In genomic region chr5:1489754-1490153, GRCh38 we compare ENCODE assay signal across 17 cellular contexts. TPM values are rescaled to one million over a fixed set of nuclear protein-coding genes. Genes with fewer than 3 reads are reported as not detected.
A peak's percentile ranks its signal among the peaks of the same experiment; 100 is the strongest.
DNase-seq lines count a peak whose midpoint lies in the region; ATAC-seq and TF ChIP-seq lines count a peak whose summit lies in the region.
"Had no signal": no experiment of that assay in that cellular context is flagged by ENCODE, and none has a peak within 500 bp of the region (broad histone marks: within the 10 kb centered on the region; RNA-seq: fewer than 3 reads in every experiment).

No MANE protein-coding gene starts in this region.

- H3K4me1 ChIP-seq in KMS-11 (ENCODE audit: low read depth, poor library complexity, severe bottlenecking) = peaks cover 46% of the 10 kb centered on the region
- peaks cover 27 to 100% (median 83%) of the 10 kb centered on the region in 6 donors for H3K4me1 ChIP-seq in spleen
- H3K4me1 ChIP-seq: breast epithelium, prostate gland, SJCRH30, suprapubic skin had no signal

- no peak for TF ChIP-seq POLR2A in spleen (IDR thresholded peaks at IDR 0.05)

- no peak for DNase-seq in activated CD4-positive, alpha-beta T cell treated with anti-CD3 and anti-CD28 coated beads, Interleukin-2, amount 10 ng/mL, durations not matched to agents 7 days and 5 days
- DNase-seq in activated CD4-positive, alpha-beta T cell treated with anti-CD3 and anti-CD28 coated beads, Interleukin-2, amount 50 U/mL, for 4 hours = no peak
- no peak for DNase-seq in central memory CD8-positive, alpha-beta T cell (ENCODE audit: low spot score in 2 of 2)
- DNase-seq in spleen (no peak), GM10248 (ENCODE audit: extremely low spot score) (no peak), Ammon's horn (ENCODE audit: low spot score) (no peak)
- DNase-seq: COR-L47, left colon, NCI-H1105 treated with DMSO at 0.1 percent for 48 hours, SJCRH30, T1000 had no signal

- H4K20me1 ChIP-seq in KMS-11 (ENCODE audit: insufficient read depth) = no peaks in the 10 kb centered on the region

- H3K36me3 ChIP-seq in KMS-11 (ENCODE audit: insufficient read depth) (peaks cover 3% of the 10 kb centered on the region; the same call in 1 of the 2 replicates), spleen (peaks cover 0 to 100% (median 86%) of the 10 kb centered on the region in 6 donors)
- H3K36me3 ChIP-seq: breast epithelium, SJCRH30 had no signal

- H3K27ac Mint-ChIP-seq in activated CD4-positive, alpha-beta T cell treated with anti-CD3 and anti-CD28 coated beads, Interleukin-2, amount 10 ng/mL, durations not matched to agents 7 days and 5 days = peak overlapping the region; percentile 16
- H3K27ac Mint-ChIP-seq in central memory CD8-positive, alpha-beta T cell (ENCODE audit: low read depth) = peak overlapping the region; percentile 92

- intact Hi-C loops in spleen (cut with DNase I; ENCODE audit: low total_unique reads) = loop anchor here (5.0 kb wide), 1 partner anchor 38 kb away; no protein-coding TSS in a partner anchor

- H3K27ac ChIP-seq in KMS-11 = peak overlapping the region; percentile 63; the same call in 1 of the 2 replicates
- peak overlapping the region; percentile 56 to 96 (median 74) for H3K27ac ChIP-seq in spleen
- H3K27ac ChIP-seq: breast epithelium, prostate gland, SJCRH30, suprapubic skin had no signal

- no peak for TF ChIP-seq CTCF in KMS-11 (conservative IDR thresholded peaks at IDR 0.05; ENCODE audit: low read depth, low read length)
- TF ChIP-seq CTCF in spleen (IDR thresholded peaks at IDR 0.05 in 8 of 11, conservative IDR thresholded peaks at IDR 0.05 in 3 of 11) = no peak
- no peak for TF ChIP-seq CTCF in GM10248 (IDR thresholded peaks at IDR 0.05; ENCODE audit: control extremely low read depth, extremely low read depth, low read depth, missing control alignments)

- H3K9me3 ChIP-seq in spleen = no peaks in the 10 kb centered on the region
- H3K9me3 ChIP-seq: breast epithelium, prostate gland, SJCRH30, suprapubic skin had no signal

- no peak for ATAC-seq in central memory CD8-positive, alpha-beta T cell (replicated peaks; ENCODE audit: extremely low read depth, poor library complexity, severe bottlenecking)
- ATAC-seq in HG02973 (IDR thresholded peaks at IDR 0.05; ENCODE audit: unreplicated experiment) = no peak

- no peak overlapping the region for H3K9ac ChIP-seq in KMS-11

- no peaks in the 10 kb centered on the region for H3K27me3 Mint-ChIP-seq in activated CD4-positive, alpha-beta T cell treated with anti-CD3 and anti-CD28 coated beads, Interleukin-2, amount 10 ng/mL, durations not matched to agents 7 days and 5 days
- H3K27me3 Mint-ChIP-seq in central memory CD8-positive, alpha-beta T cell = no peaks in the 10 kb centered on the region

- WGBS in spleen, 5 donors = 81 to 95% (median 91%) methylated on average over 18 of the region's 18 CpGs

- POLR2A ChIA-PET in activated CD4-positive, alpha-beta T cell treated with anti-CD3 and anti-CD28 coated beads, Interleukin-2, amount 10 ng/mL, durations not matched to agents 7 days and 5 days (lab: Charles Lee) = no interaction called here
- POLR2A ChIA-PET in GM10248 (lab: Yijun Ruan, JAX) = interaction anchor here (1.3 to 2.1 kb wide), 4 partner anchors 8 to 13 kb away, joined by 5 to 14 read pairs (median 8); no protein-coding TSS in a partner anchor

- H3K4me2 ChIP-seq in KMS-11 = peak overlapping the region; percentile 30; the same call in 1 of the 2 replicates

- no peaks in the 10 kb centered on the region for H3K9me3 Mint-ChIP-seq in activated CD4-positive, alpha-beta T cell treated with anti-CD3 and anti-CD28 coated beads, Interleukin-2, amount 10 ng/mL, durations not matched to agents 7 days and 5 days
- H3K9me3 Mint-ChIP-seq in central memory CD8-positive, alpha-beta T cell = no peaks in the 10 kb centered on the region

- H3K4me3 ChIP-seq in KMS-11 (IDR thresholded peaks at IDR 0.05; ENCODE audit: insufficient read depth, low read depth, low read length) (no peak overlapping the region), spleen (peak overlapping the region in 1 of 8 donors; percentile 42)
- H3K4me3 ChIP-seq: breast epithelium, prostate gland, SJCRH30, suprapubic skin had no signal

- H3K36me3 Mint-ChIP-seq in activated CD4-positive, alpha-beta T cell treated with anti-CD3 and anti-CD28 coated beads, Interleukin-2, amount 10 ng/mL, durations not matched to agents 7 days and 5 days (ENCODE audit: low read depth) = peaks cover 37% of the 10 kb centered on the region
- peaks cover 64% of the 10 kb centered on the region for H3K36me3 Mint-ChIP-seq in central memory CD8-positive, alpha-beta T cell (ENCODE audit: insufficient read depth)

- no peak overlapping the region for H3K4me3 Mint-ChIP-seq in activated CD4-positive, alpha-beta T cell treated with anti-CD3 and anti-CD28 coated beads, Interleukin-2, amount 10 ng/mL, durations not matched to agents 7 days and 5 days
- H3K4me3 Mint-ChIP-seq in central memory CD8-positive, alpha-beta T cell = peak overlapping the region; percentile 65

- H3K4me1 Mint-ChIP-seq in activated CD4-positive, alpha-beta T cell treated with anti-CD3 and anti-CD28 coated beads, Interleukin-2, amount 10 ng/mL, durations not matched to agents 7 days and 5 days = peaks cover 47% of the 10 kb centered on the region
- H3K4me1 Mint-ChIP-seq in central memory CD8-positive, alpha-beta T cell = peaks cover 58% of the 10 kb centered on the region

- H3K27me3 ChIP-seq in KMS-11 (ENCODE audit: insufficient read depth, low read depth) (no peaks in the 10 kb centered on the region), spleen (replicated peaks in 1 of 7) (no peaks in the 10 kb centered on the region)
- H3K27me3 ChIP-seq: breast epithelium, SJCRH30, suprapubic skin had no signal

- H3K79me2 ChIP-seq in KMS-11 (ENCODE audit: insufficient read depth, low read depth) = peaks cover 14% of the 10 kb centered on the region; the same call in 1 of the 2 replicates

- no peak overlapping the region for H2AFZ ChIP-seq in KMS-11 (ENCODE audit: low read depth)

- CTCF ChIA-PET in activated CD4-positive, alpha-beta T cell treated with anti-CD3 and anti-CD28 coated beads, Interleukin-2, amount 10 ng/mL, durations not matched to agents 7 days and 5 days (lab: Charles Lee) = no interaction called here
- CTCF ChIA-PET in GM10248 (lab: Yijun Ruan, JAX) = interaction anchor here (0.8 to 2.4 kb wide), 9 partner anchors 10 to 1058 kb away, joined by 3 to 15 read pairs (median 3); no protein-coding TSS in a partner anchor

RNA-seq across cellular contexts. Expression of gene LPCAT1, which starts 34.0 kb away (rescaled TPM):
- 10 to 100 TPM; 69.5 to 77.0 TPM for total RNA-seq in activated CD4-positive, alpha-beta T cell treated with anti-CD3 and anti-CD28 coated beads, Interleukin-2, amount 10 ng/mL, durations not matched to agents 7 days and 5 days
- total RNA-seq in spleen = 100 to 1,000 TPM; 126 to 322 (median 223) TPM
- 100 to 1,000 TPM in 1 of 3 donors, 10 to 100 TPM in 2; 52.2 to 123 (median 94.8) TPM for polyA plus RNA-seq in spleen

RNA-seq across cellular contexts. Expression of gene SLC6A3, which starts 44.5 kb away (rescaled TPM):
- under 1 TPM in 1 of 2 experiments, not detected in 1; 0.08 TPM for total RNA-seq in activated CD4-positive, alpha-beta T cell treated with anti-CD3 and anti-CD28 coated beads, Interleukin-2, amount 10 ng/mL, durations not matched to agents 7 days and 5 days
- under 1 TPM in 3 of 7 donors, not detected in 4; 0.09 to 0.27 (median 0.18) TPM for total RNA-seq in spleen
- under 1 TPM; 0.02 to 0.06 (median 0.03) TPM for polyA plus RNA-seq in spleen
- total RNA-seq: G401, left colon had no signal
